25 cellular contexts compared by ENCODE assay signal in the genomic region with DNA sequence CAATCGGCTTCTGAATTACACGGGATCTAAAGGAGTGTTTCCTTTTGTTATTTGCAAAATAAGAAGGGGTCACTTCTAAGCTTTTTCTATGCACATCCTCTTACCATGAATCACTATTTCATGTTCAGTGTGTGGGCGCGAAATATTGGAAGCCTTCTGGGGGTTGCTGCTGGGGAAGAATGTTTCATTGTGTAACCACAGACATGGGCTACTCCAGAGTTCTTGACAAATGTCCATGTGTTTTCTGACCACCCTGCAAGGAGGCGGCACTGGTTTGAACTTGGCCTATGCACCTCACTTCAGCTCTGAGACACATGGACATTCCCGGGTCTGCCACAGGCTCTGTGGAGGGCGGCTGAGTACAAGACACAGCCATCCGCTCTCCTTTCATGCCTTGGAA.
A peak's percentile ranks its signal among the peaks of the same experiment; 100 is the strongest.
DNase-seq lines count a peak whose midpoint lies in the region; TF ChIP-seq lines count a peak whose summit lies in the region.
"Had no signal": no experiment of that assay in that cellular context is flagged by ENCODE, and none has a peak within 500 bp of the region (broad histone marks: within the 10 kb centered on the region; RNA-seq: fewer than 3 reads in every experiment).

No MANE protein-coding gene starts in this region.

- H3K4me1 Mint-ChIP-seq in MCF 10A (ENCODE audit: insufficient read depth, unreplicated experiment): peaks cover 18% of the 10 kb centered on the region
- H3K4me1 Mint-ChIP-seq: activated naive CD4-positive, alpha-beta T cell treated with anti-CD3 and anti-CD28 coated beads, Interleukin-2, amount 10 ng/mL, durations not matched to agents 7 days and 5 days had no signal

- no peaks in the 10 kb centered on the region for H4K20me1 ChIP-seq in Karpas-422 (ENCODE audit: insufficient read depth, low read depth, low read length)

- H3K27ac ChIP-seq in Karpas-422 (ENCODE audit: low read length): no peak overlapping the region
- H3K27ac ChIP-seq: dorsolateral prefrontal cortex, HL-60, RWPE1, tibial artery had no signal

- H3K27me3 Mint-ChIP-seq in MCF 10A (ENCODE audit: insufficient read depth, unreplicated experiment): no peaks in the 10 kb centered on the region
- H3K27me3 Mint-ChIP-seq: activated naive CD4-positive, alpha-beta T cell treated with anti-CD3 and anti-CD28 coated beads, Interleukin-2, amount 10 ng/mL, durations not matched to agents 7 days and 5 days; IgD-negative memory B cell had no signal

- intact Hi-C loops in MCF 10A (cut with micrococcal nuclease): loop anchor here (1.0 to 10.0 kb wide), 3 partner anchors 204 to 350 kb away; partner anchors contain the start of gene NAPG

- H3K79me2 ChIP-seq in Karpas-422 (ENCODE audit: low read length): no peaks in the 10 kb centered on the region

- H3K27ac Mint-ChIP-seq in MCF 10A (ENCODE audit: low read depth, unreplicated experiment): no peak overlapping the region
- H3K27ac Mint-ChIP-seq: activated naive CD4-positive, alpha-beta T cell treated with anti-CD3 and anti-CD28 coated beads, Interleukin-2, amount 10 ng/mL, durations not matched to agents 7 days and 5 days; brain; H9; IgD-negative memory B cell had no signal

- H3K9me3 Mint-ChIP-seq in MCF 10A (ENCODE audit: unreplicated experiment): no peaks in the 10 kb centered on the region
- H3K9me3 Mint-ChIP-seq: activated naive CD4-positive, alpha-beta T cell treated with anti-CD3 and anti-CD28 coated beads, Interleukin-2, amount 10 ng/mL, durations not matched to agents 7 days and 5 days; IgD-negative memory B cell had no signal

- H3K9me3 ChIP-seq in Karpas-422 (ENCODE audit: low read length): no peaks in the 10 kb centered on the region
- H3K9me3 ChIP-seq: tibial artery had no signal

- no peak overlapping the region for H3K9ac ChIP-seq in Karpas-422 (ENCODE audit: low read length)

- TF ChIP-seq CTCF in AG04449 (IDR thresholded peaks at IDR 0.05; ENCODE audit: insufficient read depth, low read length, missing control alignments): no peak
- no peak for TF ChIP-seq CTCF in MCF 10A (IDR thresholded peaks at IDR 0.05; ENCODE audit: unreplicated experiment)

- H3K4me2 ChIP-seq in Karpas-422 (ENCODE audit: low read depth, low read length, poor library complexity, severe bottlenecking): no peak overlapping the region

- H3K9me2 ChIP-seq in Karpas-422 (replicated peaks; ENCODE audit: insufficient read depth, low read length): no peaks in the 10 kb centered on the region

- no peaks in the 10 kb centered on the region for H3K36me3 Mint-ChIP-seq in MCF 10A (ENCODE audit: insufficient read depth, unreplicated experiment)
- H3K36me3 Mint-ChIP-seq: activated naive CD4-positive, alpha-beta T cell treated with anti-CD3 and anti-CD28 coated beads, Interleukin-2, amount 10 ng/mL, durations not matched to agents 7 days and 5 days; brain; IgD-negative memory B cell had no signal

- CTCF ChIA-PET in AG04449 (lab: Yijun Ruan, JAX): interaction anchor here (1.4 to 1.8 kb wide), 3 partner anchors 18 to 349 kb away, joined by 3 to 5 read pairs (median 5); no protein-coding TSS in a partner anchor
- CTCF ChIA-PET in MCF 10A (lab: Yijun Ruan, JAX): interaction anchor here (0.9 to 1.4 kb wide), 4 partner anchors 12 to 301 kb away, joined by 3 to 7 read pairs (median 4); no protein-coding TSS in a partner anchor

- no TSS peak for BruUV-seq in MCF 10A (replicated peaks; lab: Mats Ljungman, UMichigan)

- H3K36me3 ChIP-seq in Karpas-422 (ENCODE audit: insufficient read depth, low read length): no peaks in the 10 kb centered on the region
- H3K36me3 ChIP-seq: tibial artery had no signal

- POLR2A ChIA-PET in AG04449 (lab: Yijun Ruan, JAX) (no interaction called here), MCF 10A (lab: Yijun Ruan, JAX) (interaction anchor here (0.5 to 0.7 kb wide), 2 partner anchors 204 to 251 kb away, joined by 3 read pairs; no protein-coding TSS in a partner anchor)

- H3K4me3 ChIP-seq in AG04449 (ENCODE audit: low read depth, low read length) (no peak overlapping the region), Karpas-422 (ENCODE audit: low read length) (no peak overlapping the region)
- H3K4me3 ChIP-seq: dorsolateral prefrontal cortex, tibial artery had no signal

- H2AFZ ChIP-seq in Karpas-422 (ENCODE audit: low read length): no peak overlapping the region

- peaks cover 31% of the 10 kb centered on the region for H3K4me1 ChIP-seq in Karpas-422 (ENCODE audit: low read length)
- H3K4me1 ChIP-seq: tibial artery had no signal

- peak; percentile 19 for DNase-seq in AG04449 (ENCODE audit: low read depth, low spot score)
- DNase-seq in GM03348 (ENCODE audit: low spot score): peak; percentile 36
- peak; percentile 13 for DNase-seq in MCF 10A (ENCODE audit: unreplicated experiment)
- DNase-seq in left kidney (ENCODE audit: low read depth, low spot score): peak; percentile 41
- DNase-seq in HCEC 1CT: no peak
- no peak for DNase-seq in Karpas-422
- DNase-seq in NCI-H226: no peak
- no peak for DNase-seq in cortex of kidney (lab: John Stamatoyannopoulos, UW)
- DNase-seq: activated naive CD4-positive, alpha-beta T cell treated with anti-CD3 and anti-CD28 coated beads, Interleukin-2, amount 10 ng/mL, durations not matched to agents 7 days and 5 days; activated T-cell treated with anti-CD3 and anti-CD28 coated beads for 4 hours; dorsolateral prefrontal cortex; erythroblast; H9; islet precursor cell; mesendoderm; NCI-H1048; NCI-H2029; NCI-H446; retina; stimulated activated naive CD4-positive, alpha-beta T cell; tibial artery had no signal

- H3K27me3 ChIP-seq in Karpas-422 (ENCODE audit: low read length): no peaks in the 10 kb centered on the region; the same call in 1 of the 2 replicates
- H3K27me3 ChIP-seq: tibial artery had no signal

- H3K4me3 Mint-ChIP-seq in MCF 10A (ENCODE audit: unreplicated experiment): no peak overlapping the region
- H3K4me3 Mint-ChIP-seq: activated naive CD4-positive, alpha-beta T cell treated with anti-CD3 and anti-CD28 coated beads, Interleukin-2, amount 10 ng/mL, durations not matched to agents 7 days and 5 days; brain; H9; IgD-negative memory B cell had no signal

Comparison
In these comparisons a context has a peak if more than half of its experiments do, and no peak if none do; other contexts are left out.
1. DNase-seq: peak in AG04449 (single experiment), GM03348 (single experiment), MCF 10A (single experiment) and left kidney (single experiment); none in HCEC 1CT (single experiment), Karpas-422 (single experiment), NCI-H226 (single experiment) and cortex of kidney (single experiment).